17 cellular contexts compared by ENCODE assay signal in genomic region chr3:139418144-139418543, GRCh38. TPM values are rescaled to one million over a fixed set of nuclear protein-coding genes. Genes with fewer than 3 reads are reported as not detected.
DNase-seq lines count a peak whose midpoint lies in the region; ATAC-seq and TF ChIP-seq lines count a peak whose summit lies in the region.
"Had no signal": no experiment of that assay in that cellular context is flagged by ENCODE, and none has a peak within 500 bp of the region (broad histone marks: within the 10 kb centered on the region; RNA-seq: fewer than 3 reads in every experiment).

No MANE protein-coding gene starts in this region.

- no peak overlapping the region for H2AFZ ChIP-seq in PC-9

- H3K9me3 ChIP-seq in PC-9 (ENCODE audit: insufficient read depth, low read depth): no peaks in the 10 kb centered on the region; the same call in 1 of the 2 replicates
- H3K9me3 ChIP-seq: BE2C had no signal

- no peaks in the 10 kb centered on the region for H3K27me3 Mint-ChIP-seq in osteocyte (ENCODE audit: unreplicated experiment)

- no peak overlapping the region for H3K4me3 Mint-ChIP-seq in osteocyte (ENCODE audit: unreplicated experiment)
- H3K4me3 Mint-ChIP-seq: CD4-positive, alpha-beta memory T cell had no signal

- no peak for ATAC-seq in HG03039 (IDR thresholded peaks at IDR 0.05; ENCODE audit: unreplicated experiment)
- ATAC-seq in HG03159 (IDR thresholded peaks at IDR 0.05; ENCODE audit: unreplicated experiment): no peak
- ATAC-seq: A549, HepG2 had no signal

- H3K36me3 ChIP-seq in PC-9 (ENCODE audit: low read depth): no peaks in the 10 kb centered on the region
- H3K36me3 ChIP-seq: BE2C had no signal

- no peak overlapping the region for H3K4me2 ChIP-seq in PC-9
- H3K4me2 ChIP-seq: A549 had no signal

- no peaks in the 10 kb centered on the region for H3K4me1 Mint-ChIP-seq in osteocyte (ENCODE audit: unreplicated experiment)
- H3K4me1 Mint-ChIP-seq: CD4-positive, alpha-beta memory T cell had no signal

- H3K9me3 Mint-ChIP-seq in osteocyte (ENCODE audit: unreplicated experiment): peaks cover 43% of the 10 kb centered on the region

- no peak overlapping the region for H3K27ac ChIP-seq in PC-9
- H3K27ac ChIP-seq in epithelial cell of prostate: no peak overlapping the region
- H3K27ac ChIP-seq: A549, C4-2B had no signal

- no peaks in the 10 kb centered on the region for H3K9me2 ChIP-seq in PC-9 (ENCODE audit: insufficient read depth)

- TF ChIP-seq CTCF in PC-9 (conservative IDR thresholded peaks at IDR 0.05) (no peak), osteocyte (IDR thresholded peaks at IDR 0.05) (no peak)

- no peaks in the 10 kb centered on the region for H3K27me3 ChIP-seq in PC-9 (ENCODE audit: insufficient read depth, low read depth)
- H3K27me3 ChIP-seq: BE2C had no signal

- CTCF ChIA-PET in PC-9 (lab: Charles Lee): interaction anchor here (0.6 kb wide), 1 partner anchor 35 kb away, joined by 12 read pairs; no protein-coding TSS in a partner anchor

- intact Hi-C loops in PC-9 (cut with micrococcal nuclease; ENCODE audit: unreplicated experiment): no loop called here

- H3K79me2 ChIP-seq in PC-9 (ENCODE audit: low read depth): no peaks in the 10 kb centered on the region

- no peak overlapping the region for H3K4me3 ChIP-seq in PC-9
- H3K4me3 ChIP-seq: A549 had no signal

- POLR2A ChIA-PET in PC-9 (lab: Charles Lee; ENCODE audit: unreplicated experiment): interaction anchor here (0.6 kb wide), 1 partner anchor 76 kb away, joined by 3 read pairs; no protein-coding TSS in a partner anchor

- peaks cover 20% of the 10 kb centered on the region for H3K36me3 Mint-ChIP-seq in osteocyte (ENCODE audit: unreplicated experiment)

- DNase-seq in LoVo (ENCODE audit: low spot score) (peak; percentile 49), PC-9 (peak; percentile 14 to 36), epithelial cell of prostate (ENCODE audit: low read depth, low spot score) (peak; percentile 27), myocyte (ENCODE audit: low read depth) (peak; percentile 13), osteocyte (ENCODE audit: extremely low spot score, unreplicated experiment) (no peak)
- DNase-seq: BE2C; CD4-positive, alpha-beta memory T cell; DMS153; DMS79 treated with DMSO at 0.1 percent for 48 hours; EL had no signal

- BruUV-seq in PC-9 (replicated peaks; lab: Mats Ljungman, UMichigan): no TSS peak

- no peaks in the 10 kb centered on the region for H4K20me1 ChIP-seq in PC-9 (ENCODE audit: insufficient read depth)

- H3F3A ChIP-seq in PC-9 (ENCODE audit: insufficient read depth, low read depth): no peaks in the 10 kb centered on the region

- no peak overlapping the region for H3K27ac Mint-ChIP-seq in osteocyte (ENCODE audit: unreplicated experiment)
- H3K27ac Mint-ChIP-seq: CD4-positive, alpha-beta memory T cell had no signal

- H3K4me1 ChIP-seq in PC-9 (replicated peaks; ENCODE audit: insufficient read depth): no peaks in the 10 kb centered on the region
- H3K4me1 ChIP-seq: A549, BE2C had no signal

RNA-seq across cellular contexts. Expression of gene COPB2, which starts 28.7 kb away (rescaled TPM):
- total RNA-seq in PC-9 (2021) (147 and 156 TPM in 2 replicates), myocyte (120 and 159 TPM in 2 replicates), osteocyte (171 and 178 TPM in 2 replicates)
- polyA plus RNA-seq in myocyte (2012): 115 TPM

RNA-seq across cellular contexts. Expression of gene RBP2, which starts 58.2 kb away (rescaled TPM):
- not detected in 2 replicates for total RNA-seq in PC-9 (2021)
- total RNA-seq in myocyte: 0.78 and 0.94 TPM in 2 replicates
- not detected for polyA plus RNA-seq in myocyte (2012)
- not detected in 2 replicates for total RNA-seq in osteocyte
- total RNA-seq: CD4-positive, alpha-beta memory T cell; H4 had no signal
- polyA plus RNA-seq: A549; AG04450; CD4-positive, alpha-beta memory T cell had no signal
